14 cellular contexts compared by ENCODE assay signal in the genomic region with DNA sequence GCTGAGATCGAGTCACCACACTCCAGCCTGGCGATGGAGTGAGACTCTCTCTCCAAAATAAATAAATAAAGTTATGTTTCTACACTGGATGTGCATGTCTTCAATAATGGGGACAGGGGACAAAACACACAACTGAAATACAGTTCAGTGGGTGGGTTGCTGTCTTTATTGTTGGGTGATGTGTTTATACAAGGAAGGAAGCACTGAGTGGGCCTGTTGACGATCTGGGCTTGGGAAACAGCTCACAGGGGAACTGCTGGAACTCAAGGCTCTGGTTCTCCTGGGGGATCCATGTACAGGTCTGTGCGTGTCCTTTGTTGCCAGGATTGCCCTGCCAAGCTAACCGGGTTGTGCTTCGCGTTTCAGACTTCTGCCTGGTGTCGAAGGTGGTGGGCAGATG. TPM values are rescaled to one million over a fixed set of nuclear protein-coding genes. Genes with fewer than 3 reads are reported as not detected.
"Had no signal": no experiment of that assay in that cellular context is flagged by ENCODE, and none has a peak within 500 bp of the region (broad histone marks: within the 10 kb centered on the region; RNA-seq: fewer than 3 reads in every experiment).

No MANE protein-coding gene starts in this region.

- ATAC-seq: left ventricle myocardium superior, right cardiac atrium had no signal

- H3K4me3 Mint-ChIP-seq: nephron had no signal

- DNase-seq: activated CD4-positive, alpha-beta T cell treated with anti-CD3 and anti-CD28 coated beads, Interleukin-2, amount 50 U/mL, for 4 hours; activated CD4-positive, CD25-positive, alpha-beta regulatory T cell treated with anti-CD3 and anti-CD28 coated beads, Interleukin-2, amount 50 U/mL, for 72 hours; activated naive CD4-positive, alpha-beta T cell treated with anti-CD3 and anti-CD28 coated beads, Interleukin-2, amount 50 U/mL, for 16 hours; caudate nucleus; hypothalamus; left ventricle myocardium superior; mesenchymal stem cell; occipital lobe; right cardiac atrium; stimulated activated CD4-positive, alpha-beta T cell treated with anti-CD3 and anti-CD28 coated beads, Interleukin-4, amount 100 ng/mL, for 24 hours; stimulated activated naive CD4-positive, alpha-beta T cell had no signal

- H3K4me1 Mint-ChIP-seq: nephron had no signal

- H3K4me3 ChIP-seq: esophagus muscularis mucosa, skin epidermis had no signal

- H3K36me3 ChIP-seq: esophagus muscularis mucosa had no signal

- H3K9me3 ChIP-seq: esophagus muscularis mucosa had no signal

- H3K27me3 ChIP-seq: esophagus muscularis mucosa had no signal

- H3K9me3 Mint-ChIP-seq: nephron had no signal

- H3K27ac Mint-ChIP-seq: nephron had no signal

- H3K27ac ChIP-seq: esophagus muscularis mucosa had no signal

RNA-seq across cellular contexts. Expression of gene C19orf33, which starts 20.8 kb away (rescaled TPM):
- total RNA-seq: occipital lobe had no signal
